In the genomic region with DNA sequence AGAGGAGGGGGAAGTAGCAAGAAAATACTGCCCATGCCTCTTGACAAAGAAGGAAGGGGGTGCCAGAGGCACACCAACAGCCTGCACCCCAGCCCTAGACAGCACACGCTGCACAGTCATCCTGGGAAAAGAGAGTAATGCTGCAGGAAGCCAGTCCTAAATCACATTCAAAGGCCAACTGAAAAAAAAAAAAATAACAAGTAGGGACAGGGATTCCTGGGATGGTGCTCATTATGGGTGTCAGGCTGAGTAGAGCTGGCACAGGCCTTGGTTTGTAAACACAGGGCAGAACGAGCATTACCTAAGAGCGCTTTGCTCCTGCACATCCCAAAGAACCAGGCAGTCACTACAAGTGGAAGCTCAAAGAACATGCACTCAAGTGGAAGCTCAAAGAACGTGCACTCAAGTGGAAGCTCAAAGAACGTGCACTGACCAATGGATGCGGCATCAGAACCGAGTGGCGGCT, we compare ENCODE assay signal across 8 cellular contexts. TPM values are rescaled to one million over a fixed set of nuclear protein-coding genes. Genes with fewer than 3 reads are reported as not detected.
DNase-seq lines count a peak whose midpoint lies in the region; ATAC-seq and TF ChIP-seq lines count a peak whose summit lies in the region.

No MANE protein-coding gene starts in this region.

- no peaks in the 10 kb centered on the region for H3K9me3 ChIP-seq in BLaER1 treated with 17β-estradiol and CSF1 and Interleukin-3, amounts not matched to agents 10 nM and 100 nM (replicated peaks in 1 of 11)
- H3K9me3 ChIP-seq in ascending aorta = no peaks in the 10 kb centered on the region
- H3K9me3 ChIP-seq in lung (ENCODE audit: control insufficient read depth in 2 of 2, insufficient read depth in 1 of 2, low read length in 1 of 2) = no peaks in the 10 kb centered on the region
- H3K9me3 ChIP-seq in testis = no peaks in the 10 kb centered on the region
- no peaks in the 10 kb centered on the region for H3K9me3 ChIP-seq in endodermal cell (ENCODE audit: control insufficient read depth, low read length)

- H3K4me2 ChIP-seq in BLaER1 treated with 17β-estradiol and CSF1 and Interleukin-3, amounts not matched to agents 10 nM and 100 nM = peak overlapping the region; percentile 91 to 99 (median 96)

- peak overlapping the region in 8 of 10 experiments; percentile 6 to 25 (median 16); a peak in 10 of 20 replicates for H3K4me3 ChIP-seq in BLaER1 treated with 17β-estradiol and CSF1 and Interleukin-3, amounts not matched to agents 10 nM and 100 nM
- peak overlapping the region; percentile 37 for H3K4me3 ChIP-seq in Jurkat, Clone E6-1 (ENCODE audit: low read length)
- H3K4me3 ChIP-seq in ascending aorta (no peak overlapping the region), lung (no peak overlapping the region), testis (no peak overlapping the region), endodermal cell (ENCODE audit: low read length) (no peak overlapping the region)

- peaks cover 96 to 100% (median 97%) of the 10 kb centered on the region in 10 experiments for H3K4me1 ChIP-seq in BLaER1 treated with 17β-estradiol and CSF1 and Interleukin-3, amounts not matched to agents 10 nM and 100 nM
- H3K4me1 ChIP-seq in ascending aorta (peaks cover 13 to 55% of the 10 kb centered on the region in 2 donors), lung (ENCODE audit: control insufficient read depth in 2 of 2, insufficient read depth in 2 of 2, low read length in 2 of 2) (peaks cover 48 to 50% of the 10 kb centered on the region in 2 donors), testis (peaks cover 22% of the 10 kb centered on the region), endodermal cell (ENCODE audit: control insufficient read depth, insufficient read depth, low read length) (peaks cover 4% of the 10 kb centered on the region)

- peak overlapping the region; percentile 65 to 99 (median 98) for H3K9ac ChIP-seq in BLaER1 treated with 17β-estradiol and CSF1 and Interleukin-3, amounts not matched to agents 10 nM and 100 nM
- H3K9ac ChIP-seq in endodermal cell (ENCODE audit: extremely low read depth, low read length, poor library complexity, severe bottlenecking) = no peak overlapping the region

- no peaks in the 10 kb centered on the region for H3K27me3 ChIP-seq in BLaER1 treated with 17β-estradiol and CSF1 and Interleukin-3, amounts not matched to agents 10 nM and 100 nM
- no peaks in the 10 kb centered on the region for H3K27me3 ChIP-seq in ascending aorta
- no peaks in the 10 kb centered on the region for H3K27me3 ChIP-seq in lung (ENCODE audit: control insufficient read depth, insufficient read depth)
- no peaks in the 10 kb centered on the region for H3K27me3 ChIP-seq in testis
- no peaks in the 10 kb centered on the region for H3K27me3 ChIP-seq in endodermal cell (ENCODE audit: control insufficient read depth, insufficient read depth, low read length, poor library complexity, severe bottlenecking)

- 49 to 60% methylated on average over 8 of the region's 8 CpGs for WGBS in lung, 2 donors
- WGBS in testis, 2 donors = 84 to 90% methylated on average over 8 of the region's 8 CpGs
- WGBS in endodermal cell (ENCODE audit: insufficient coverage in 1 of 2, insufficient read length in 1 of 2), 2 experiments = 93 to 98% methylated on average over 7 to 8 of the region's 8 CpGs

- intact Hi-C loops in ascending aorta (cut with DNase I) = loop anchor here (2.0 kb wide), 1 partner anchor 17 kb away; no protein-coding TSS in a partner anchor
- intact Hi-C loops in testis (cut with DNase I; ENCODE audit: low total_unique reads) = no loop called here

- TF ChIP-seq POLR2A in testis (IDR thresholded peaks at IDR 0.05) = no peak

- DNase-seq in Jurkat, Clone E6-1 (ENCODE audit: low read depth, low spot score) = no peak
- DNase-seq in ascending aorta (ENCODE audit: low spot score in 2 of 2) (no peak), lung (ENCODE audit: low spot score) (peak; percentile 63), testis (no peak), endodermal cell (no peak)
- DNase-seq in activated CD8-positive, alpha-beta memory T cell treated with anti-CD3 and anti-CD28 coated beads, Interleukin-2, amount 50 U/mL, for 48 hours = no peak

- peaks cover 76% of the 10 kb centered on the region for H3K4me1 Mint-ChIP-seq in endodermal cell

- H3K36me3 ChIP-seq in BLaER1 treated with 17β-estradiol and CSF1 and Interleukin-3, amounts not matched to agents 10 nM and 100 nM = peaks cover 0 to 15% (median 0%) of the 10 kb centered on the region in 11 experiments; a peak in 5 of 22 replicates
- H3K36me3 ChIP-seq in ascending aorta = no peaks in the 10 kb centered on the region
- H3K36me3 ChIP-seq in lung (ENCODE audit: control insufficient read depth in 2 of 2, insufficient read depth in 2 of 2, low read length in 2 of 2) = no peaks in the 10 kb centered on the region
- H3K36me3 ChIP-seq in testis (ENCODE audit: low read depth, missing control alignments) = no peaks in the 10 kb centered on the region
- H3K36me3 ChIP-seq in endodermal cell (ENCODE audit: control insufficient read depth, insufficient read depth, low read length) = no peaks in the 10 kb centered on the region

- no peak overlapping the region for H3K27ac Mint-ChIP-seq in endodermal cell

- no peaks in the 10 kb centered on the region for H3K9me3 Mint-ChIP-seq in endodermal cell

- H3K36me3 Mint-ChIP-seq in endodermal cell (ENCODE audit: low read depth) = peaks cover 4% of the 10 kb centered on the region

- no peak overlapping the region for H3K4me3 Mint-ChIP-seq in endodermal cell

- peak; percentile 37 for ATAC-seq in lung (ENCODE audit: insufficient read depth, low FRiP score)
- no peak for ATAC-seq in HG02981 (IDR thresholded peaks at IDR 0.05; ENCODE audit: unreplicated experiment)

- H3K27ac ChIP-seq in BLaER1 treated with 17β-estradiol and CSF1 and Interleukin-3, amounts not matched to agents 10 nM and 100 nM = peak overlapping the region; percentile 84 to 99 (median 94)
- H3K27ac ChIP-seq in ascending aorta (peak overlapping the region; percentile 58 to 83), lung (ENCODE audit: low read depth in 1 of 2, low read length in 1 of 2) (peak overlapping the region; percentile 27 to 88), testis (no peak overlapping the region), endodermal cell (ENCODE audit: low read depth, low read length) (no peak overlapping the region)

- H4K20me1 ChIP-seq in BLaER1 treated with 17β-estradiol and CSF1 and Interleukin-3, amounts not matched to agents 10 nM and 100 nM = peaks cover 5 to 68% (median 42%) of the 10 kb centered on the region in 11 experiments; a peak in 14 of 22 replicates

- no peaks in the 10 kb centered on the region for H3K27me3 Mint-ChIP-seq in endodermal cell (ENCODE audit: insufficient read depth)

- no peak for TF ChIP-seq CTCF in ascending aorta (IDR thresholded peaks at IDR 0.05)
- no peak for TF ChIP-seq CTCF in lung (IDR thresholded peaks at IDR 0.05; ENCODE audit: control extremely low read depth, extremely low read depth)
- TF ChIP-seq CTCF in testis (IDR thresholded peaks at IDR 0.05) = no peak
- no peak for TF ChIP-seq CTCF in endodermal cell (conservative IDR thresholded peaks at IDR 0.05)

RNA-seq across cellular contexts. Expression of a gene that starts 7.8 kb away (rescaled TPM):
- 32.8 TPM for polyA plus RNA-seq in Jurkat, Clone E6-1 (2012; ENCODE audit: insufficient read depth, insufficient read length)
- total RNA-seq in ascending aorta (95.5 TPM), lung (100 to 1,000 TPM in 1 of 2 donors, 10 to 100 TPM in 1; 56.8 to 134 TPM), testis (10 to 100 TPM; 55.8 to 56.9 TPM), endodermal cell (10 to 100 TPM; 63.4 to 85.5 TPM)
- polyA plus RNA-seq in lung (10 to 100 TPM; 38.9 to 53.3 TPM), testis (ENCODE audit: insufficient read depth, low read depth, low replicate concordance) (36.1 TPM)
- 38.1 TPM for polyA plus RNA-seq in endodermal cell (2013, experiment 1 of 2)
- 34.1 TPM for polyA plus RNA-seq in endodermal cell (2013, experiment 2 of 2)

Comparison
In these comparisons a context has a peak if more than half of its experiments do, and no peak if none do; other contexts are left out.
1. H3K27ac ChIP-seq: peak in BLaER1 treated with 17β-estradiol and CSF1 and Interleukin-3, amounts not matched to agents 10 nM and 100 nM (11 of 11), ascending aorta (2 of 2) and lung (2 of 2); none in testis (0 of 2) and endodermal cell (single experiment).
2. H3K4me3 ChIP-seq: peak in BLaER1 treated with 17β-estradiol and CSF1 and Interleukin-3, amounts not matched to agents 10 nM and 100 nM (8 of 10) and Jurkat, Clone E6-1 (single experiment); none in ascending aorta (0 of 2), lung (single experiment), testis (0 of 2) and endodermal cell (single experiment).